21 cellular contexts compared by ENCODE assay signal in genomic region chr7:49389866-49390265, GRCh38.
"Had no signal": no experiment of that assay in that cellular context is flagged by ENCODE, and none has a peak within 500 bp of the region (broad histone marks: within the 10 kb centered on the region; RNA-seq: fewer than 3 reads in every experiment).

No MANE protein-coding gene starts in this region.

- DNase-seq: activated CD4-positive, CD25-positive, alpha-beta regulatory T cell treated with anti-CD3 and anti-CD28 coated beads, Interleukin-2, amount 50 U/mL, for 72 hours; activated CD8-positive, alpha-beta memory T cell treated with anti-CD3 and anti-CD28 coated beads for 24 hours; activated CD8-positive, alpha-beta memory T cell treated with anti-CD3 and anti-CD28 coated beads, Interleukin-2, amount 50 U/mL, for 48 hours; activated effector memory CD4-positive, alpha-beta T cell treated with Interleukin-2 at 50 U/mL for 16 hours; activated naive CD4-positive, alpha-beta T cell treated with anti-CD3 and anti-CD28 coated beads, Interleukin-2, amount 10 ng/mL, durations not matched to agents 7 days and 5 days; activated naive CD8-positive, alpha-beta T cell treated with anti-CD3 and anti-CD28 coated beads, Interleukin-2, amount 50 U/mL, for 24 hours; activated T-cell treated with anti-CD3 and anti-CD28 coated beads, Interleukin-2, amount 50 U/mL, for 48 hours; anterior cingulate cortex; foreskin keratinocyte; islet precursor cell; left colon; midbrain; nucleus accumbens; sigmoid colon; stimulated activated naive B cell treated with anti-CD40 and anti-IgM and Interleukin-4, amounts not matched to agents 10 μg/mL and 1 μg/mL and 100 μg/mL, for 72 hours; T1000; upper lobe of left lung had no signal

- H3K36me3 ChIP-seq: sigmoid colon, thoracic aorta, upper lobe of left lung had no signal

- H3K27ac ChIP-seq: coronary artery, foreskin keratinocyte, hepatocyte, sigmoid colon, thoracic aorta, upper lobe of left lung had no signal

- H3K4me1 ChIP-seq: foreskin keratinocyte, sigmoid colon, upper lobe of left lung had no signal

- H3K4me2 ChIP-seq: hepatocyte had no signal

- H3K79me2 ChIP-seq: hepatocyte had no signal

- H3K4me3 ChIP-seq: coronary artery, hepatocyte, lung, sigmoid colon, thoracic aorta, upper lobe of left lung had no signal

- H3K27me3 ChIP-seq: hepatocyte, sigmoid colon, upper lobe of left lung had no signal

- H3K9me3 ChIP-seq: sigmoid colon, thoracic aorta had no signal

- ATAC-seq: activated naive CD8-positive, alpha-beta T cell treated with anti-CD3 and anti-CD28 coated beads, Interleukin-2, amount 50 U/mL, for 24 hours; foreskin keratinocyte; left colon; stimulated activated naive B cell treated with anti-CD40 and anti-IgM and Interleukin-4, amounts not matched to agents 10 μg/mL and 1 μg/mL and 100 μg/mL, for 72 hours had no signal
